23 cellular contexts compared by ENCODE assay signal in the genomic region with DNA sequence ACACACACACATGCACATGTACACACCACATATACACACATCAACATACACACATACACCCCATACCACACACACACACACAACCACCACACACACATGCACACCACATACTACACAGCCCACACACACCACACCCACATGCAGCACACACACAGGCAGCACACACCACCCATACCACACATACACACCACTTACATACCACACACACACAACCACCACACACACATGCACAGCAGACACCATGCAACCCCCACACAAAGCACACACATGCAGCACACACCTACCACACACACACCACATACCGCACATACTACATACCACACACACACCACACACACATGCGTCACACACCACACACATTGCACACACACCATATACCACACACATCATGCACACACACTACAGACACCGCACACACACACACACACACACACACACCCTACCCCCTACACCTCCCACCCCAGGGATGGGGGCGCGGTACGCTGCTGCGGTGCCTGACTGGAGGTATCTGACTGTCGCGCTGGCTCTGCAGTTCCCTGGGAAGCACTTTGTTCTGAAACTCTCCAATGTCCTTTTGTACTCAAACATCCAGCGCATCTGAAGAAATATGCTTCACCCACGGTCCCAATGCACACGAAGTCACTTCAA. TPM values are rescaled to one million over a fixed set of nuclear protein-coding genes. Genes with fewer than 3 reads are reported as not detected.
DNase-seq lines count a peak whose midpoint lies in the region; ATAC-seq, FAIRE-seq and TF ChIP-seq lines count a peak whose summit lies in the region.
"Had no signal": no experiment of that assay in that cellular context is flagged by ENCODE, and none has a peak within 500 bp of the region (broad histone marks: within the 10 kb centered on the region; RNA-seq: fewer than 3 reads in every experiment).

No MANE protein-coding gene starts in this region.

- no peak overlapping the region for H3K4me3 ChIP-seq in HepG2 (replicated peaks in 1 of 3; ENCODE audit: insufficient read depth in 1 of 3, low read depth in 2 of 3, low read length in 3 of 3)
- no peak overlapping the region for H3K4me3 ChIP-seq in upper lobe of right lung
- no peak overlapping the region for H3K4me3 ChIP-seq in tibial artery
- H3K4me3 ChIP-seq: MG63, PC-9 had no signal

- no peak overlapping the region for H3K4me2 ChIP-seq in HepG2 (ENCODE audit: low read depth, low read length)
- H3K4me2 ChIP-seq: PC-9 had no signal

- ATAC-seq in HepG2, result no peak
- ATAC-seq in upper lobe of right lung, result peak; percentile 5

- TF ChIP-seq CTCF in HepG2 (CRISPR knock-in tag; IDR thresholded peaks at IDR 0.05) (no peak), upper lobe of right lung (IDR thresholded peaks at IDR 0.05) (no peak), tibial artery (IDR thresholded peaks at IDR 0.05) (no peak)

- BruUV-seq in HepG2 (replicated peaks; lab: Mats Ljungman, UMichigan), result no TSS peak

- no peak for TF ChIP-seq RAD21 in HepG2 (CRISPR knock-in tag; IDR thresholded peaks at IDR 0.05)

- no peaks in the 10 kb centered on the region for H4K20me1 ChIP-seq in HepG2 (ENCODE audit: insufficient read depth, low read length)

- no peaks in the 10 kb centered on the region for H3K4me1 ChIP-seq in HepG2 (ENCODE audit: insufficient read depth, low read length)
- no peaks in the 10 kb centered on the region for H3K4me1 ChIP-seq in upper lobe of right lung
- peaks cover 0 to 2% (median 0%) of the 10 kb centered on the region in 4 donors for H3K4me1 ChIP-seq in tibial artery

- intact Hi-C loops in HepG2 (cut with micrococcal nuclease; ENCODE audit: unreplicated experiment), result no loop called here
- intact Hi-C loops in upper lobe of right lung (cut with DNase I), result no loop called here
- intact Hi-C loops in tibial artery (cut with DNase I; ENCODE audit: low total_unique reads), result no loop called here

- WGBS in HepG2 (ENCODE audit: low lambda C conversion rate), result 49% methylated on average over 12 of the region's 12 CpGs

- no peak for TF ChIP-seq EP300 in HepG2 (IDR thresholded peaks at IDR 0.05; ENCODE audit: low read depth in 2 of 2, low read length in 2 of 2)
- no peak for TF ChIP-seq EP300 in HepG2 (CRISPR knock-in tag; IDR thresholded peaks at IDR 0.05; ENCODE audit: borderline replicate concordance)

- H3K79me2 ChIP-seq in HepG2 (ENCODE audit: insufficient read depth, low read length), result no peaks in the 10 kb centered on the region

- CTCF ChIA-PET in HEK293T (lab: Yijun Ruan, JAX), result no interaction called here
- CTCF ChIA-PET in HepG2 (lab: Yijun Ruan, JAX; ENCODE audit: low intra/inter-chr PET ratio, low total read pairs), result no interaction called here

- POLR2A ChIA-PET in HEK293T (lab: Yijun Ruan, JAX), result no interaction called here
- POLR2A ChIA-PET in HepG2 (lab: Yijun Ruan, JAX), result no interaction called here

- H3K9ac ChIP-seq in HepG2 (ENCODE audit: insufficient read depth, low read depth, low read length), result no peak overlapping the region

- no peak for FAIRE-seq in HepG2 (lab: Jason Lieb, UNC)
- FAIRE-seq: GM12891, GM18507 had no signal

- in situ Hi-C loops in HepG2 (cut with HindIII; ENCODE audit: extremely low pct_ligation_motif_present, low pct_unique_long_range_greater_than_20kb), result no loop called here

- H3K9me3 ChIP-seq in HepG2 (ENCODE audit: low read length) (no peaks in the 10 kb centered on the region), upper lobe of right lung (no peaks in the 10 kb centered on the region), tibial artery (no peaks in the 10 kb centered on the region)
- H3K9me3 ChIP-seq: MG63 had no signal

- H3K36me3 ChIP-seq in HepG2 (replicated peaks in 1 of 2; ENCODE audit: control insufficient read depth in 1 of 2, insufficient read depth in 2 of 2, low read length in 2 of 2) (no peaks in the 10 kb centered on the region), upper lobe of right lung (no peaks in the 10 kb centered on the region), tibial artery (no peaks in the 10 kb centered on the region)
- H3K36me3 ChIP-seq: MG63 had no signal

- DNase-seq in activated effector memory CD4-positive, alpha-beta T cell treated with anti-CD3 and anti-CD28 coated beads, Interleukin-2, amount 50 U/mL, for 16 hours, result peak; percentile 31
- no peak for DNase-seq in activated effector memory CD4-positive, alpha-beta T cell treated with Interleukin-2 at 50 U/mL for 16 hours
- no peak for DNase-seq in HEK293T (ENCODE audit: extremely low spot score)
- DNase-seq in HepG2 (ENCODE audit: low spot score), result no peak
- peak; percentile 48 for DNase-seq in upper lobe of right lung
- no peak for DNase-seq in kidney glomerular epithelial cell (lab: John Stamatoyannopoulos, UW)
- DNase-seq in tibial artery, result no peak
- DNase-seq: DMS 273 treated with DMSO at 0.1 percent for 48 hours, GF-D8, GOT3, Karpas-422, MG63, NCI-H1092, NCI-H146, NCI-H2081, NCI-H748 treated with DMSO at 0.1 percent for 48 hours, PC-9 had no signal

- H3K27me3 ChIP-seq in HepG2 (ENCODE audit: control insufficient read depth in 1 of 2, insufficient read depth in 2 of 2, low read length in 2 of 2), result no peaks in the 10 kb centered on the region; a peak in 1 of 5 replicates
- no peaks in the 10 kb centered on the region for H3K27me3 ChIP-seq in upper lobe of right lung
- peaks cover 0 to 17% of the 10 kb centered on the region in 2 donors for H3K27me3 ChIP-seq in tibial artery
- H3K27me3 ChIP-seq: MG63 had no signal

- TF ChIP-seq POLR2A in HepG2 (IDR thresholded peaks at IDR 0.05; ENCODE audit: insufficient read depth in 1 of 2, low read depth in 2 of 2, low read length in 2 of 2), result no peak

- H2AFZ ChIP-seq in HepG2 (ENCODE audit: low read length), result no peak overlapping the region
- H2AFZ ChIP-seq: PC-9 had no signal

- H3K27ac ChIP-seq in HepG2 (ENCODE audit: extremely low read length, insufficient read depth, low read length) (no peak overlapping the region), upper lobe of right lung (no peak overlapping the region), tibial artery (no peak overlapping the region)
- H3K27ac ChIP-seq: PC-9 had no signal

RNA-seq across cellular contexts. Expression of a gene that starts 5.4 kb away (rescaled TPM):
- total RNA-seq in HepG2 (2016; rRNA removed; fragmentation: Illumina TruSeq; extraction: Trizol) (not detected in 2 replicates), upper lobe of right lung (0.38 TPM)
- total RNA-seq in HepG2 (2016; cell fraction: cytosol; rRNA removed; fragmentation: Illumina TruSeq; extraction: Trizol; ENCODE audit: low read depth), result not detected in 2 replicates
- total RNA-seq in HepG2 (2016; cell fraction: insoluble cytoplasmic fraction; rRNA removed; fragmentation: Illumina TruSeq; extraction: Trizol), result not detected in 2 replicates
- not detected in 2 replicates for total RNA-seq in HepG2 (2016; cell fraction: membrane; rRNA removed; fragmentation: Illumina TruSeq; extraction: Trizol)
- total RNA-seq in HepG2 (2016; cell fraction: nucleus; rRNA removed; fragmentation: Illumina TruSeq; extraction: Trizol), result not detected in 2 replicates
- polyA plus RNA-seq in HepG2 (2011; rRNA removed), result not detected in 2 replicates
- not detected in 2 replicates for polyA plus RNA-seq in HepG2 (2011; cell fraction: cytosol; rRNA removed)
- polyA plus RNA-seq in HepG2 (2011; cell fraction: nucleus; rRNA removed), result 0.05 TPM in 1 of 2 replicates, not detected in the other
- polyA plus RNA-seq in HepG2 (2012), result not detected in 2 replicates
- polyA plus RNA-seq in HepG2 (2016; cell fraction: cytosol; fragmentation: Illumina TruSeq; extraction: Trizol; ENCODE audit: low read depth), result not detected in 2 replicates
- not detected in 2 replicates for polyA plus RNA-seq in HepG2 (2016; cell fraction: insoluble cytoplasmic fraction; fragmentation: Illumina TruSeq; extraction: Trizol; ENCODE audit: low read depth)
- polyA plus RNA-seq in HepG2 (2016; cell fraction: membrane; fragmentation: Illumina TruSeq; extraction: Trizol; ENCODE audit: low read depth), result not detected in 2 replicates
- polyA plus RNA-seq in HepG2 (2016; cell fraction: nucleus; fragmentation: Illumina TruSeq; extraction: Trizol; ENCODE audit: insufficient read depth, low read depth), result not detected in 2 replicates
- not detected in 2 replicates for polyA minus RNA-seq in HepG2 (2011; rRNA and poly(A)+ RNA removed; ENCODE audit: low replicate concordance)
- polyA minus RNA-seq in HepG2 (2011; cell fraction: cytosol; rRNA and poly(A)+ RNA removed), result not detected in 2 replicates
- polyA minus RNA-seq in HepG2 (2011; cell fraction: nucleus; rRNA and poly(A)+ RNA removed), result under 0.01 TPM in 1 of 2 replicates, not detected in the other
- total RNA-seq: A673, Daoy, NCI-H460 had no signal
- polyA plus RNA-seq: CD14-positive monocyte had no signal

RNA-seq across cellular contexts. Expression of a gene that starts 36.1 kb away (rescaled TPM):
- not detected in 2 replicates for total RNA-seq in HepG2 (2016; rRNA removed; fragmentation: Illumina TruSeq; extraction: Trizol)
- not detected in 2 replicates for total RNA-seq in HepG2 (2016; cell fraction: cytosol; rRNA removed; fragmentation: Illumina TruSeq; extraction: Trizol; ENCODE audit: low read depth)
- 0.11 TPM in 1 of 2 replicates, not detected in the other for total RNA-seq in HepG2 (2016; cell fraction: insoluble cytoplasmic fraction; rRNA removed; fragmentation: Illumina TruSeq; extraction: Trizol)
- total RNA-seq in HepG2 (2016; cell fraction: membrane; rRNA removed; fragmentation: Illumina TruSeq; extraction: Trizol), result not detected in 2 replicates
- total RNA-seq in HepG2 (2016; cell fraction: nucleus; rRNA removed; fragmentation: Illumina TruSeq; extraction: Trizol), result not detected in 2 replicates
- polyA plus RNA-seq in HepG2 (2011; rRNA removed), result not detected in 2 replicates
- polyA plus RNA-seq in HepG2 (2011; cell fraction: cytosol; rRNA removed), result 0.01 TPM in 1 of 2 replicates, not detected in the other
- polyA plus RNA-seq in HepG2 (2011; cell fraction: nucleus; rRNA removed), result 0.14 TPM in 1 of 2 replicates, not detected in the other
- polyA plus RNA-seq in HepG2 (2012), result not detected in 2 replicates
- not detected in 2 replicates for polyA plus RNA-seq in HepG2 (2016; cell fraction: cytosol; fragmentation: Illumina TruSeq; extraction: Trizol; ENCODE audit: low read depth)
- polyA plus RNA-seq in HepG2 (2016; cell fraction: insoluble cytoplasmic fraction; fragmentation: Illumina TruSeq; extraction: Trizol; ENCODE audit: low read depth), result not detected in 2 replicates
- not detected in 2 replicates for polyA plus RNA-seq in HepG2 (2016; cell fraction: membrane; fragmentation: Illumina TruSeq; extraction: Trizol; ENCODE audit: low read depth)
- not detected in 2 replicates for polyA plus RNA-seq in HepG2 (2016; cell fraction: nucleus; fragmentation: Illumina TruSeq; extraction: Trizol; ENCODE audit: insufficient read depth, low read depth)
- 0.06 and 0.40 TPM in 2 replicates for polyA minus RNA-seq in HepG2 (2011; rRNA and poly(A)+ RNA removed; ENCODE audit: low replicate concordance)
- not detected in 2 replicates for polyA minus RNA-seq in HepG2 (2011; cell fraction: cytosol; rRNA and poly(A)+ RNA removed)
- not detected in 2 replicates for polyA minus RNA-seq in HepG2 (2011; cell fraction: nucleus; rRNA and poly(A)+ RNA removed)
- total RNA-seq in upper lobe of right lung, result 12.8 TPM
- total RNA-seq: NCI-H460 had no signal

RNA-seq across cellular contexts. Expression of a gene that starts 42.6 kb away (rescaled TPM):
- total RNA-seq in HepG2 (2016; rRNA removed; fragmentation: Illumina TruSeq; extraction: Trizol), result not detected in 2 replicates
- not detected in 2 replicates for total RNA-seq in HepG2 (2016; cell fraction: cytosol; rRNA removed; fragmentation: Illumina TruSeq; extraction: Trizol; ENCODE audit: low read depth)
- not detected in 2 replicates for total RNA-seq in HepG2 (2016; cell fraction: insoluble cytoplasmic fraction; rRNA removed; fragmentation: Illumina TruSeq; extraction: Trizol)
- not detected in 2 replicates for total RNA-seq in HepG2 (2016; cell fraction: membrane; rRNA removed; fragmentation: Illumina TruSeq; extraction: Trizol)
- not detected in 2 replicates for total RNA-seq in HepG2 (2016; cell fraction: nucleus; rRNA removed; fragmentation: Illumina TruSeq; extraction: Trizol)
- not detected in 2 replicates for polyA plus RNA-seq in HepG2 (2011; rRNA removed)
- not detected in 2 replicates for polyA plus RNA-seq in HepG2 (2011; cell fraction: cytosol; rRNA removed)
- polyA plus RNA-seq in HepG2 (2011; cell fraction: nucleus; rRNA removed), result 0.03 and 0.05 TPM in 2 replicates
- polyA plus RNA-seq in HepG2 (2012), result not detected in 2 replicates
- not detected in 2 replicates for polyA plus RNA-seq in HepG2 (2016; cell fraction: cytosol; fragmentation: Illumina TruSeq; extraction: Trizol; ENCODE audit: low read depth)
- not detected in 2 replicates for polyA plus RNA-seq in HepG2 (2016; cell fraction: insoluble cytoplasmic fraction; fragmentation: Illumina TruSeq; extraction: Trizol; ENCODE audit: low read depth)
- not detected in 2 replicates for polyA plus RNA-seq in HepG2 (2016; cell fraction: membrane; fragmentation: Illumina TruSeq; extraction: Trizol; ENCODE audit: low read depth)
- polyA plus RNA-seq in HepG2 (2016; cell fraction: nucleus; fragmentation: Illumina TruSeq; extraction: Trizol; ENCODE audit: insufficient read depth, low read depth), result not detected in 2 replicates
- polyA minus RNA-seq in HepG2 (2011; rRNA and poly(A)+ RNA removed; ENCODE audit: low replicate concordance), result not detected in 2 replicates
- polyA minus RNA-seq in HepG2 (2011; cell fraction: cytosol; rRNA and poly(A)+ RNA removed), result not detected in 2 replicates
- not detected in 2 replicates for polyA minus RNA-seq in HepG2 (2011; cell fraction: nucleus; rRNA and poly(A)+ RNA removed)
- total RNA-seq in upper lobe of right lung, result not detected
- total RNA-seq: A673, NCI-H460, PC-9 had no signal
- polyA plus RNA-seq: CD14-positive monocyte had no signal

RNA-seq across cellular contexts. Expression of a gene that starts 48.3 kb away (rescaled TPM):
- total RNA-seq in HepG2 (2016; rRNA removed; fragmentation: Illumina TruSeq; extraction: Trizol), result not detected in 2 replicates
- total RNA-seq in HepG2 (2016; cell fraction: cytosol; rRNA removed; fragmentation: Illumina TruSeq; extraction: Trizol; ENCODE audit: low read depth), result not detected in 2 replicates
- total RNA-seq in HepG2 (2016; cell fraction: insoluble cytoplasmic fraction; rRNA removed; fragmentation: Illumina TruSeq; extraction: Trizol), result not detected in 2 replicates
- not detected in 2 replicates for total RNA-seq in HepG2 (2016; cell fraction: membrane; rRNA removed; fragmentation: Illumina TruSeq; extraction: Trizol)
- total RNA-seq in HepG2 (2016; cell fraction: nucleus; rRNA removed; fragmentation: Illumina TruSeq; extraction: Trizol), result not detected in 2 replicates
- not detected in 2 replicates for polyA plus RNA-seq in HepG2 (2011; rRNA removed)
- polyA plus RNA-seq in HepG2 (2011; cell fraction: cytosol; rRNA removed), result not detected in 2 replicates
- polyA plus RNA-seq in HepG2 (2011; cell fraction: nucleus; rRNA removed), result not detected in 2 replicates
- not detected in 2 replicates for polyA plus RNA-seq in HepG2 (2012)
- not detected in 2 replicates for polyA plus RNA-seq in HepG2 (2016; cell fraction: cytosol; fragmentation: Illumina TruSeq; extraction: Trizol; ENCODE audit: low read depth)
- polyA plus RNA-seq in HepG2 (2016; cell fraction: insoluble cytoplasmic fraction; fragmentation: Illumina TruSeq; extraction: Trizol; ENCODE audit: low read depth), result not detected in 2 replicates
- not detected in 2 replicates for polyA plus RNA-seq in HepG2 (2016; cell fraction: membrane; fragmentation: Illumina TruSeq; extraction: Trizol; ENCODE audit: low read depth)
- polyA plus RNA-seq in HepG2 (2016; cell fraction: nucleus; fragmentation: Illumina TruSeq; extraction: Trizol; ENCODE audit: insufficient read depth, low read depth), result not detected in 2 replicates
- polyA minus RNA-seq in HepG2 (2011; rRNA and poly(A)+ RNA removed; ENCODE audit: low replicate concordance), result not detected in 2 replicates
- not detected in 2 replicates for polyA minus RNA-seq in HepG2 (2011; cell fraction: cytosol; rRNA and poly(A)+ RNA removed)
- not detected in 2 replicates for polyA minus RNA-seq in HepG2 (2011; cell fraction: nucleus; rRNA and poly(A)+ RNA removed)
- total RNA-seq in upper lobe of right lung, result not detected
- total RNA-seq: A673, Daoy, NCI-H460, PC-9 had no signal
- polyA plus RNA-seq: CD14-positive monocyte had no signal

Comparison
In these comparisons a context has a peak if more than half of its experiments do, and no peak if none do; other contexts are left out.
1. DNase-seq: peak in activated effector memory CD4-positive, alpha-beta T cell treated with anti-CD3 and anti-CD28 coated beads, Interleukin-2, amount 50 U/mL, for 16 hours (single experiment) and upper lobe of right lung (single experiment); none in activated effector memory CD4-positive, alpha-beta T cell treated with Interleukin-2 at 50 U/mL for 16 hours (single experiment), HEK293T (single experiment), HepG2 (single experiment), kidney glomerular epithelial cell (single experiment) and tibial artery (0 of 2).